ENCODE assay signal across 15 cellular contexts in genomic region chr7:43693687-43694398, GRCh38. TPM values are rescaled to one million over a fixed set of nuclear protein-coding genes. Genes with fewer than 3 reads are reported as not detected.
A peak's percentile ranks its signal among the peaks of the same experiment; 100 is the strongest.
DNase-seq lines count a peak whose midpoint lies in the region; ATAC-seq and TF ChIP-seq lines count a peak whose summit lies in the region.
"Had no signal": no experiment of that assay in that cellular context is flagged by ENCODE, and none has a peak within 500 bp of the region (broad histone marks: within the 10 kb centered on the region; RNA-seq: fewer than 3 reads in every experiment).

No MANE protein-coding gene starts in this region.

- H3K36me3 Mint-ChIP-seq in activated CD4-positive, alpha-beta memory T cell treated with anti-CD3 and anti-CD28 coated beads, Interleukin-2, amount 10 ng/mL, durations not matched to agents 7 days and 5 days (ENCODE audit: low read depth), result peaks cover 3% of the 10 kb centered on the region
- H3K36me3 Mint-ChIP-seq: memory B cell had no signal

- H3K4ac ChIP-seq in mesenchymal stem cell (ENCODE audit: low read depth in 1 of 2, low read length in 2 of 2), result no peak overlapping the region

- no peak overlapping the region for H3K4me2 ChIP-seq in mesenchymal stem cell (ENCODE audit: low read length, poor library complexity, severe bottlenecking)

- H3K27ac Mint-ChIP-seq in activated CD4-positive, alpha-beta memory T cell treated with anti-CD3 and anti-CD28 coated beads, Interleukin-2, amount 10 ng/mL, durations not matched to agents 7 days and 5 days, result no peak overlapping the region
- H3K27ac Mint-ChIP-seq: dendritic cell treated with granulocyte-macrophage colony-stimulating factor and Interleukin-4, amounts not matched to agents 40 ng/mL and 50 ng/mL, for 4 days; memory B cell; stimulated activated naive CD8-positive, alpha-beta T cell treated with anti-CD3 and anti-CD28 coated beads, Interleukin-15, Interleukin-2, amounts not matched to agents 100 ng/mL and 50 ng/mL, for 24 hours had no signal

- H3K9me3 ChIP-seq in mesenchymal stem cell (ENCODE audit: control insufficient read depth, low read length), result no peaks in the 10 kb centered on the region

- H3K4me1 Mint-ChIP-seq in activated CD4-positive, alpha-beta memory T cell treated with anti-CD3 and anti-CD28 coated beads, Interleukin-2, amount 10 ng/mL, durations not matched to agents 7 days and 5 days, result peaks cover 6% of the 10 kb centered on the region

- no peak overlapping the region for H2AFZ ChIP-seq in mesenchymal stem cell (ENCODE audit: low read depth, low read length)

- no peak overlapping the region for H3K23ac ChIP-seq in mesenchymal stem cell (ENCODE audit: low read length in 2 of 2)

- H2BK5ac ChIP-seq in mesenchymal stem cell (ENCODE audit: low read depth, low read length, poor library complexity, severe bottlenecking), result no peak overlapping the region

- H3K4me1 ChIP-seq in mesenchymal stem cell (ENCODE audit: control insufficient read depth, insufficient read depth, low read depth, low read length), result peaks cover 9% of the 10 kb centered on the region

- H3K27ac ChIP-seq in mesenchymal stem cell (ENCODE audit: low read length, poor library complexity, severe bottlenecking), result no peak overlapping the region

- 90% methylated on average over 4 of the region's 4 CpGs for WGBS in mesenchymal stem cell

- H2AK5ac ChIP-seq in mesenchymal stem cell (ENCODE audit: low read length, severe bottlenecking), result no peak overlapping the region

- H3K9ac ChIP-seq in mesenchymal stem cell (ENCODE audit: low read length), result peak overlapping the region; percentile 47

- H3K36me3 ChIP-seq in mesenchymal stem cell (ENCODE audit: control insufficient read depth in 1 of 2, insufficient read depth in 2 of 2, low read depth in 1 of 2, low read length in 2 of 2), result no peaks in the 10 kb centered on the region

- no peak for TF ChIP-seq CTCF in AG09319 (IDR thresholded peaks at IDR 0.05; ENCODE audit: low read depth, low read length)
- no peak for TF ChIP-seq CTCF in cardiac fibroblast (IDR thresholded peaks at IDR 0.05; ENCODE audit: low read depth, low read length)

- no peak overlapping the region for H3K4me3 Mint-ChIP-seq in activated CD4-positive, alpha-beta memory T cell treated with anti-CD3 and anti-CD28 coated beads, Interleukin-2, amount 10 ng/mL, durations not matched to agents 7 days and 5 days
- H3K4me3 Mint-ChIP-seq: dendritic cell treated with granulocyte-macrophage colony-stimulating factor and Interleukin-4, amounts not matched to agents 40 ng/mL and 50 ng/mL, for 4 days; memory B cell; stimulated activated naive CD8-positive, alpha-beta T cell treated with anti-CD3 and anti-CD28 coated beads, Interleukin-15, Interleukin-2, amounts not matched to agents 100 ng/mL and 50 ng/mL, for 24 hours had no signal

- DNase-seq in AG09319 (ENCODE audit: extremely low read depth, low read depth) (peak; percentile 38), M059J (ENCODE audit: low read depth) (peak; percentile 92), cardiac fibroblast (ENCODE audit: low read depth in 2 of 2) (peak; percentile 41 to 75), mesenchymal stem cell (no peak), SIG-M5 (lab: John Stamatoyannopoulos, UW) (no peak)
- no peak for DNase-seq in activated CD4-positive, alpha-beta T cell treated with anti-CD3 and anti-CD28 coated beads, Interleukin-2, amount 50 U/mL, for 4 hours
- DNase-seq in activated CD4-positive, alpha-beta memory T cell treated with anti-CD3 and anti-CD28 coated beads, Interleukin-2, amount 10 ng/mL, durations not matched to agents 7 days and 5 days, result no peak
- DNase-seq: activated naive CD4-positive, alpha-beta T cell treated with anti-CD3 and anti-CD28 coated beads, Interleukin-2, amount 50 U/mL, for 16 hours; OCI-M1; stimulated activated CD4-positive, alpha-beta T cell treated with anti-CD3 and anti-CD28 coated beads, Interleukin-4, amount 100 ng/mL, for 4 hours; T1000 had no signal

- POLR2A ChIA-PET in activated CD4-positive, alpha-beta memory T cell treated with anti-CD3 and anti-CD28 coated beads, Interleukin-2, amount 10 ng/mL, durations not matched to agents 7 days and 5 days (lab: Charles Lee), result interaction anchor here (1.2 kb wide), 1 partner anchor 111 kb away, joined by 5 read pairs; the partner anchor contains the start of gene STK17A

- CTCF ChIA-PET in activated CD4-positive, alpha-beta memory T cell treated with anti-CD3 and anti-CD28 coated beads, Interleukin-2, amount 10 ng/mL, durations not matched to agents 7 days and 5 days (lab: Charles Lee), result interaction anchor here (1.6 to 4.4 kb wide), 2 partner anchors 10 to 111 kb away, joined by 4 to 24 read pairs; partner anchors contain the start of gene STK17A

- H3K79me1 ChIP-seq in mesenchymal stem cell (replicated peaks; ENCODE audit: low read length, poor library complexity, severe bottlenecking), result peaks cover 18% of the 10 kb centered on the region

- H2BK120ac ChIP-seq in mesenchymal stem cell (ENCODE audit: low read depth, low read length), result no peak overlapping the region

- H4K8ac ChIP-seq in mesenchymal stem cell (ENCODE audit: low read length), result no peak overlapping the region

- no peak overlapping the region for H2BK12ac ChIP-seq in mesenchymal stem cell (ENCODE audit: low read length in 2 of 2)

- H4K91ac ChIP-seq in mesenchymal stem cell (ENCODE audit: low read length), result no peak overlapping the region

- H3K4me3 ChIP-seq in cardiac fibroblast (replicated peaks in 1 of 2; ENCODE audit: low read depth in 2 of 2, low read length in 2 of 2), result no peak overlapping the region
- H3K4me3 ChIP-seq in mesenchymal stem cell (ENCODE audit: insufficient read depth in 1 of 2, low read depth in 1 of 2, low read length in 2 of 2), result peak overlapping the region in 1 of 2 experiments; percentile 8

- H3K14ac ChIP-seq in mesenchymal stem cell (ENCODE audit: low read length in 2 of 2), result no peak overlapping the region

- peak overlapping the region in 1 of 2 experiments; percentile 5 for H3K18ac ChIP-seq in mesenchymal stem cell (ENCODE audit: low read depth in 1 of 2, low read length in 2 of 2)

- no peak overlapping the region for H2BK15ac ChIP-seq in mesenchymal stem cell (ENCODE audit: low read depth, poor library complexity, severe bottlenecking)

- no peaks in the 10 kb centered on the region for H3K9me3 Mint-ChIP-seq in activated CD4-positive, alpha-beta memory T cell treated with anti-CD3 and anti-CD28 coated beads, Interleukin-2, amount 10 ng/mL, durations not matched to agents 7 days and 5 days
- H3K9me3 Mint-ChIP-seq: dendritic cell treated with granulocyte-macrophage colony-stimulating factor and Interleukin-4, amounts not matched to agents 40 ng/mL and 50 ng/mL, for 4 days; memory B cell; stimulated activated naive CD8-positive, alpha-beta T cell treated with anti-CD3 and anti-CD28 coated beads, Interleukin-15, Interleukin-2, amounts not matched to agents 100 ng/mL and 50 ng/mL, for 24 hours had no signal

- no peak for ATAC-seq in HG03095 (IDR thresholded peaks at IDR 0.05; ENCODE audit: unreplicated experiment)

- H3K27me3 ChIP-seq in mesenchymal stem cell (ENCODE audit: control insufficient read depth in 1 of 2, insufficient read depth in 1 of 2, low read length in 2 of 2), result no peaks in the 10 kb centered on the region

- no peaks in the 10 kb centered on the region for H3K27me3 Mint-ChIP-seq in activated CD4-positive, alpha-beta memory T cell treated with anti-CD3 and anti-CD28 coated beads, Interleukin-2, amount 10 ng/mL, durations not matched to agents 7 days and 5 days
- H3K27me3 Mint-ChIP-seq: dendritic cell treated with granulocyte-macrophage colony-stimulating factor and Interleukin-4, amounts not matched to agents 40 ng/mL and 50 ng/mL, for 4 days; memory B cell; stimulated activated naive CD8-positive, alpha-beta T cell treated with anti-CD3 and anti-CD28 coated beads, Interleukin-15, Interleukin-2, amounts not matched to agents 100 ng/mL and 50 ng/mL, for 24 hours had no signal

RNA-seq across cellular contexts. Expression of gene COA1, which starts 35.5 kb away (rescaled TPM):
- total RNA-seq in M059J (2014; rRNA removed; shearing (Covaris generic)), result 102 and 109 TPM in 2 replicates
- polyA plus RNA-seq in mesenchymal stem cell (2013, experiment 1 of 2), result 53.6 TPM
- polyA plus RNA-seq in mesenchymal stem cell (2013, experiment 2 of 2), result 55.1 TPM
- total RNA-seq in activated CD4-positive, alpha-beta memory T cell treated with anti-CD3 and anti-CD28 coated beads, Interleukin-2, amount 10 ng/mL, durations not matched to agents 7 days and 5 days, result 10 to 100 TPM; 56.0 to 57.3 TPM

Comparison
In these comparisons a context has a peak if more than half of its experiments do, and no peak if none do; other contexts are left out.
1. DNase-seq: peak in AG09319 (single experiment), M059J (single experiment) and cardiac fibroblast (2 of 2); none in mesenchymal stem cell (single experiment), activated CD4-positive, alpha-beta T cell treated with anti-CD3 and anti-CD28 coated beads, Interleukin-2, amount 50 U/mL, for 4 hours (0 of 2), SIG-M5 (single experiment) and activated CD4-positive, alpha-beta memory T cell treated with anti-CD3 and anti-CD28 coated beads, Interleukin-2, amount 10 ng/mL, durations not matched to agents 7 days and 5 days (single experiment).